In the genomic region with DNA sequence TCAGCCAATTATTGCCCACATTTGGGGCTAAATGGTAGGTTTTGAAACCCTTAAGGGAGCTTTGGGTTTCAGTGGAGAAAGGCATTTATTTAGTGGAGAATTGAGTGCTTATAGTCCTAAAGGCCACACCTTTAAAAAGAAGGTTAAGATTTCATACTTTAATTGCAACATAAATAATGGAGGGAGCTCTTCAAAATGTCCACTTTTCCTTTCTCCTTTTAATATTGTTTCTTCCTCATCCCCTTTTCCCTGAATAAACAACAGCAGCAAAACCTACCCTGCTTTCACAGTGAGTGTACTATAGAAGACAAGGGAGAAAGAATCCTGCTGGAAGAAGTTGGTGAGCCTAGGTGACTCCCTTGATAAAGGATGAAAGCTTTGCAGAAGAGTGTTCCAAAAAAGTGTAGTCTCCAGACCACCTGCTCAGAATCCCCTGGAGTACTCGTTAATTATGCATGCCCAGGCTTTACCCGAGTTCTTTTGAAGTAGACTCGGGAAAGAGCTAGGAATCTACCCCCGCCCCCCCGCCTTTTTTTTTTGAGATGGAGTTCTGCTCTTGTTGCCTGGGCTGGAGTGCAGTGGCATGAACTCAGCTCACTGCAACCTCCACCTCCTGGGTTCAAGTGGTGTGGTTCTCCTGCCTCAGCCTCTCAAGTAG, we compare ENCODE assay signal across 1 cellular context.
TF ChIP-seq lines count a peak whose summit lies in the region.

No MANE protein-coding gene starts in this region.

TF ChIP-seq in IMR-90, 13 proteins besides CTCF, POLR2A, EP300 and RAD21:
- TF ChIP-seq, protein P1, sequence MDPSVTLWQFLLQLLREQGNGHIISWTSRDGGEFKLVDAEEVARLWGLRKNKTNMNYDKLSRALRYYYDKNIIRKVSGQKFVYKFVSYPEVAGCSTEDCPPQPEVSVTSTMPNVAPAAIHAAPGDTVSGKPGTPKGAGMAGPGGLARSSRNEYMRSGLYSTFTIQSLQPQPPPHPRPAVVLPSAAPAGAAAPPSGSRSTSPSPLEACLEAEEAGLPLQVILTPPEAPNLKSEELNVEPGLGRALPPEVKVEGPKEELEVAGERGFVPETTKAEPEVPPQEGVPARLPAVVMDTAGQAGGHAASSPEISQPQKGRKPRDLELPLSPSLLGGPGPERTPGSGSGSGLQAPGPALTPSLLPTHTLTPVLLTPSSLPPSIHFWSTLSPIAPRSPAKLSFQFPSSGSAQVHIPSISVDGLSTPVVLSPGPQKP (IDR thresholded peaks at IDR 0.05; ENCODE audit: borderline replicate concordance, low read depth, low read length): no peak
- no peak for TF ChIP-seq NFE2L2 (IDR thresholded peaks at IDR 0.05; ENCODE audit: low read depth, low read length)
- TF ChIP-seq USF2 (IDR thresholded peaks at IDR 0.05; ENCODE audit: low read depth, low read length): no peak
